2 cellular contexts compared by ENCODE assay signal in genomic region chr6:11964729-11965128, GRCh38.
TF ChIP-seq lines count a peak whose summit lies in the region.

No MANE protein-coding gene starts in this region.

TF ChIP-seq in GM23338, 12 proteins besides CTCF, POLR2A, EP300 and RAD21:
- no peak for TF ChIP-seq STAT1 (IDR thresholded peaks at IDR 0.05; ENCODE audit: unreplicated experiment)
- TF ChIP-seq EZH2 (IDR thresholded peaks at IDR 0.05; ENCODE audit: low read depth, unreplicated experiment), result no peak
- no peak for TF ChIP-seq POLR2AphosphoS5 (IDR thresholded peaks at IDR 0.05; ENCODE audit: low read depth)

TF ChIP-seq in H1, 55 proteins besides CTCF, POLR2A, EP300 and RAD21:
- TF ChIP-seq KDM1A (IDR thresholded peaks at IDR 0.05; ENCODE audit: borderline replicate concordance, low read length) (no peak), EZH2 (IDR thresholded peaks at IDR 0.05; ENCODE audit: low read depth, low read length, severe bottlenecking) (no peak), SAP30 (IDR thresholded peaks at IDR 0.05; ENCODE audit: insufficient read depth, insufficient replicate concordance, low read length) (no peak), SP4 (IDR thresholded peaks at IDR 0.05; ENCODE audit: low read length) (no peak), SP2 (IDR thresholded peaks at IDR 0.05; ENCODE audit: low read length) (no peak), GABPA (IDR thresholded peaks at IDR 0.05; ENCODE audit: borderline replicate concordance, insufficient read depth, low read length) (no peak), RFX5 (IDR thresholded peaks at IDR 0.05; ENCODE audit: borderline replicate concordance, low read depth, low read length) (no peak), CBX8 (IDR thresholded peaks at IDR 0.05; ENCODE audit: borderline replicate concordance, low read depth, low read length) (no peak), SP1 (IDR thresholded peaks at IDR 0.05; ENCODE audit: low read depth, low read length) (no peak), ZNF274 (IDR thresholded peaks at IDR 0.05; ENCODE audit: borderline replicate concordance, extremely low read depth, low read length) (no peak), POLR2AphosphoS5 (IDR thresholded peaks at IDR 0.05; ENCODE audit: low read depth, low read length) (no peak), ASH2L (IDR thresholded peaks at IDR 0.05; ENCODE audit: low read length) (no peak), SIN3A (conservative IDR thresholded peaks at IDR 0.05 in 1 of 2, IDR thresholded peaks at IDR 0.05 in 1 of 2; ENCODE audit: low read depth in 1 of 2, low read length in 2 of 2) (no peak), SUZ12 (IDR thresholded peaks at IDR 0.05; ENCODE audit: low read length) (no peak), CBX5 (IDR thresholded peaks at IDR 0.05; ENCODE audit: low read depth, low read length) (no peak)
